In the genomic region with DNA sequence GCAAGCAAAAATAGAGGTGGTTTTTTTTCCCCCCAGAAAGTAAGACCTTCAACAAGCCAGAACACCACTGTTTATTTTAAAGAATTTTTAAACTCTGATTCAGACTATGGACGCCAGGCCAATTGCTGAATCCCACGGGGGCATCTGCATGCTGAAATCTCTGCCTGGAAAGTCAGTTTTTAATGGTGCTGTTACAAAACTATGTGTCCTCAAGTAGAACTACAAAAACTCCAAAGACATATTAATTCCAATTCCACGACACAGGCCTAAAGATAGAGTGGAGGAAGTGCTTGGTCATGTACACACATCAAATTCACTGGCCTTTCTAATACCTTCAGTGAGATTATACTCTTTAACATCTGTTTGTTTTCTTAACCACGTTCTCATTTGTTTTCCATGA, we compare ENCODE assay signal across 12 cellular contexts.
DNase-seq lines count a peak whose midpoint lies in the region; ATAC-seq, FAIRE-seq and TF ChIP-seq lines count a peak whose summit lies in the region.
"Had no signal": no experiment of that assay in that cellular context is flagged by ENCODE, and none has a peak within 500 bp of the region (broad histone marks: within the 10 kb centered on the region; RNA-seq: fewer than 3 reads in every experiment).

No MANE protein-coding gene starts in this region.

- DNase-seq in GM04504 (ENCODE audit: low read depth) (peak; percentile 8), astrocyte (ENCODE audit: low read depth) (peak; percentile 87), right cardiac atrium (peak; percentile 71 to 89 (median 84)), smooth muscle cell (lab: John Stamatoyannopoulos, UW; ENCODE audit: unreplicated experiment) (no peak), ureter (ENCODE audit: low spot score) (no peak), KG1 (lab: John Stamatoyannopoulos, UW) (no peak), GM10266 (ENCODE audit: extremely low spot score) (no peak)
- DNase-seq: activated T-cell treated with anti-CD3 and anti-CD28 coated beads, Interleukin-2, amount 50 U/mL, for 72 hours; NCI-H526 had no signal

- H4K20me1 ChIP-seq in astrocyte (ENCODE audit: insufficient read depth, low read length) (no peaks in the 10 kb centered on the region), smooth muscle cell (ENCODE audit: low read depth) (no peaks in the 10 kb centered on the region)

- WGBS in right cardiac atrium, result 57% methylated on average over 4 of the region's 4 CpGs
- WGBS in smooth muscle cell (ENCODE audit: low lambda C conversion rate), result 22% methylated on average over 4 of the region's 4 CpGs

- no peak for TF ChIP-seq CTCF in astrocyte (IDR thresholded peaks at IDR 0.05; ENCODE audit: insufficient read depth, low read depth, low read length)
- no peak for TF ChIP-seq CTCF in smooth muscle cell (IDR thresholded peaks at IDR 0.05; ENCODE audit: borderline replicate concordance, insufficient read depth, poor library complexity, severe bottlenecking)
- TF ChIP-seq CTCF in GM10266 (IDR thresholded peaks at IDR 0.05; ENCODE audit: control insufficient read depth, insufficient read depth, low read depth, missing control alignments), result no peak

- no peak overlapping the region for H3K27ac ChIP-seq in astrocyte (ENCODE audit: low read depth, low read length)
- no peak overlapping the region for H3K27ac ChIP-seq in right cardiac atrium (ENCODE audit: low read length)
- H3K27ac ChIP-seq in smooth muscle cell (ENCODE audit: low read depth), result no peak overlapping the region

- H3K4me2 ChIP-seq in astrocyte (ENCODE audit: low read length) (peak overlapping the region; percentile 34), smooth muscle cell (peak overlapping the region; percentile 64)

- H3K9me3 ChIP-seq in astrocyte (ENCODE audit: insufficient read depth, low read depth, low read length) (no peaks in the 10 kb centered on the region), right cardiac atrium (ENCODE audit: control insufficient read depth, low read length) (no peaks in the 10 kb centered on the region), smooth muscle cell (replicated peaks; ENCODE audit: low read depth) (no peaks in the 10 kb centered on the region)

- peak; percentile 68 to 83 for ATAC-seq in right cardiac atrium
- no peak for ATAC-seq in HG03025 (IDR thresholded peaks at IDR 0.05; ENCODE audit: low FRiP score, unreplicated experiment)

- intact Hi-C loops in right cardiac atrium (cut with DNase I), result no loop called here

- H3K9ac ChIP-seq in astrocyte (ENCODE audit: low read length), result no peak overlapping the region
- H3K9ac ChIP-seq in smooth muscle cell (ENCODE audit: low read depth), result no peak overlapping the region

- no peak overlapping the region for H3K4me3 ChIP-seq in astrocyte (ENCODE audit: insufficient read depth, low read depth, low read length)
- H3K4me3 ChIP-seq in right cardiac atrium (ENCODE audit: low read length), result no peak overlapping the region
- H3K4me3 ChIP-seq in smooth muscle cell, result no peak overlapping the region

- no peaks in the 10 kb centered on the region for H3K27me3 ChIP-seq in astrocyte (ENCODE audit: insufficient read depth, low read length)
- H3K27me3 ChIP-seq in right cardiac atrium (ENCODE audit: control insufficient read depth, insufficient read depth), result no peaks in the 10 kb centered on the region
- no peaks in the 10 kb centered on the region for H3K27me3 ChIP-seq in smooth muscle cell (ENCODE audit: low read depth)

- H3K4me3 Mint-ChIP-seq in astrocyte (ENCODE audit: unreplicated experiment), result no peak overlapping the region

- H2AFZ ChIP-seq in astrocyte (ENCODE audit: low read depth, low read length) (no peak overlapping the region), smooth muscle cell (ENCODE audit: low read depth) (peak overlapping the region; percentile 26)

- no peaks in the 10 kb centered on the region for H3K9me3 Mint-ChIP-seq in astrocyte (ENCODE audit: unreplicated experiment)
- H3K9me3 Mint-ChIP-seq: activated T-cell treated with anti-CD3 and anti-CD28 coated beads, Interleukin-2, amount 50 U/mL, for 72 hours had no signal

- no peaks in the 10 kb centered on the region for H3K79me2 ChIP-seq in astrocyte (ENCODE audit: insufficient read depth, low read length)
- H3K79me2 ChIP-seq in smooth muscle cell (ENCODE audit: low read depth), result no peaks in the 10 kb centered on the region

- no peaks in the 10 kb centered on the region for H3K36me3 Mint-ChIP-seq in astrocyte (ENCODE audit: low read depth, unreplicated experiment)
- H3K36me3 Mint-ChIP-seq: IgD-negative memory B cell had no signal

- no peaks in the 10 kb centered on the region for H3F3A ChIP-seq in smooth muscle cell (ENCODE audit: low read depth)

- H3K27me3 Mint-ChIP-seq in astrocyte (ENCODE audit: low read depth, unreplicated experiment), result no peaks in the 10 kb centered on the region
- H3K27me3 Mint-ChIP-seq: IgD-negative memory B cell had no signal

- FAIRE-seq in astrocyte (lab: Jason Lieb, UNC), result no peak
- FAIRE-seq: G401.6 had no signal

- H3K27ac Mint-ChIP-seq in astrocyte (ENCODE audit: unreplicated experiment), result no peak overlapping the region

- peaks cover 6% of the 10 kb centered on the region for H3K4me1 ChIP-seq in astrocyte (ENCODE audit: insufficient read depth, low read length)
- no peaks in the 10 kb centered on the region for H3K4me1 ChIP-seq in right cardiac atrium (ENCODE audit: control insufficient read depth, insufficient read depth, low read length)
- peaks cover 14% of the 10 kb centered on the region for H3K4me1 ChIP-seq in smooth muscle cell (ENCODE audit: low read depth)

- H3K4me1 Mint-ChIP-seq in astrocyte (ENCODE audit: low read depth, unreplicated experiment), result peaks cover 5% of the 10 kb centered on the region

- H3K36me3 ChIP-seq in astrocyte (ENCODE audit: insufficient read depth, low read length) (no peaks in the 10 kb centered on the region), smooth muscle cell (ENCODE audit: low read depth) (no peaks in the 10 kb centered on the region)

Comparison
In these comparisons a context has a peak if more than half of its experiments do, and no peak if none do; other contexts are left out.
1. DNase-seq: peak in GM04504 (single experiment), astrocyte (single experiment) and right cardiac atrium (3 of 3); none in smooth muscle cell (single experiment), ureter (single experiment), KG1 (single experiment) and GM10266 (single experiment).